ENCODE assay signal across 8 cellular contexts in genomic region chr19:44846455-44847143, GRCh38. TPM values are rescaled to one million over a fixed set of nuclear protein-coding genes. Genes with fewer than 3 reads are reported as not detected.
DNase-seq lines count a peak whose midpoint lies in the region; ATAC-seq and TF ChIP-seq lines count a peak whose summit lies in the region.

No MANE protein-coding gene starts in this region.

- TF ChIP-seq CTCF in WI38 (IDR thresholded peaks at IDR 0.05; ENCODE audit: low read depth, low read length), result no peak

- H3K4me3 ChIP-seq in WI38 (ENCODE audit: low read depth, low read length), result peak overlapping the region; percentile 98

- ATAC-seq in GM18519 (IDR thresholded peaks at IDR 0.05; ENCODE audit: low FRiP score, unreplicated experiment) (no peak), HG03139 (IDR thresholded peaks at IDR 0.05; ENCODE audit: unreplicated experiment) (no peak)

- peak; percentile 42 for DNase-seq in DMS53 (lab: John Stamatoyannopoulos, UW)
- DNase-seq in DMS53 treated with DMSO at 0.1 percent for 48 hours (lab: John Stamatoyannopoulos, UW; ENCODE audit: unreplicated experiment), result no peak
- peak; percentile 54 for DNase-seq in glomerular visceral epithelial cell (ENCODE audit: extremely low spot score)
- DNase-seq in renal cortical epithelial cell (ENCODE audit: low read depth), result peak; percentile 32
- no peak for DNase-seq in NCI-H345 (lab: John Stamatoyannopoulos, UW)

RNA-seq across cellular contexts. Expression of gene NECTIN2, which starts 0.5 kb away (rescaled TPM):
- total RNA-seq in renal cortical epithelial cell, result 119 and 183 TPM in 2 replicates

RNA-seq across cellular contexts. Expression of gene BCAM, which starts 37.7 kb away (rescaled TPM):
- 7.5 and 186 TPM in 2 replicates for total RNA-seq in renal cortical epithelial cell

RNA-seq across cellular contexts. Expression of gene TOMM40, which starts 44.5 kb away (rescaled TPM):
- total RNA-seq in renal cortical epithelial cell, result 65.9 and 71.9 TPM in 2 replicates

RNA-seq across cellular contexts. Expression of gene APOE, which starts 59.0 kb away (rescaled TPM):
- 14.8 and 38.3 TPM in 2 replicates for total RNA-seq in renal cortical epithelial cell

Comparison
In these comparisons a context has a peak if more than half of its experiments do, and no peak if none do; other contexts are left out.
1. DNase-seq: peak in DMS53 (single experiment), glomerular visceral epithelial cell (single experiment) and renal cortical epithelial cell (single experiment); none in DMS53 treated with DMSO at 0.1 percent for 48 hours (single experiment) and NCI-H345 (single experiment).